ENCODE assay signal across 1 cellular context in genomic region chr16:83895243-83895642, GRCh38.
A peak's percentile ranks its signal among the peaks of the same experiment; 100 is the strongest.
TF ChIP-seq lines count a peak whose summit lies in the region.

No MANE protein-coding gene starts in this region.

TF ChIP-seq in HepG2, 621 proteins besides CTCF, POLR2A, EP300 and RAD21:
- TF ChIP-seq RFX5 (IDR thresholded peaks at IDR 0.05; ENCODE audit: low read depth, low read length) (peak; percentile 60; the same call in 1 of the 2 replicates), SKI (IDR thresholded peaks at IDR 0.05; ENCODE audit: partially characterized antibody) (no peak)
